Comparison of ENCODE assay signal across 9 cellular contexts in the genomic region with DNA sequence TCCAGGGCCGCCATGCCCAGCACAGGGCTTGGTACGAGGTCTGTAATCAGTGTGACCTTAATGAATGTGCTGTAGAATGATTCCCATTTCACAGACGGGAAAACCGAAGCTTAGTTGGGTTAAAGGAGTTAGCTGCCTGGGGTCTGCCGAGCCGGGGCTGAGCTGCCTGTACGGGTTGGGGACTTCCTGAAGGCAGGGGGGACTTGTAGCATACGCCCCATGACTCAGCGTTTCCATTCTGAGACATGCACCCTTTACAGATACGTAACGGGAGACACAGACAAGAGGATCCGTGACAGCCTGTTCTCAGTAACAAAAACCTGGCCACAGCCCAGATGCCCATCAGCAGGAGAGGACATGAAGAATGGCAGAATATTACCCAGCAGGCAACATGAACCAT. TPM values are rescaled to one million over a fixed set of nuclear protein-coding genes. Genes with fewer than 3 reads are reported as not detected.
DNase-seq lines count a peak whose midpoint lies in the region; ATAC-seq and TF ChIP-seq lines count a peak whose summit lies in the region.
"Not testable (repeated sequence)": the region's sequence is repeated elsewhere in the genome, so short reads cannot be mapped to it uniquely, and the experiment has no call there.
"Had no signal": no experiment of that assay in that cellular context is flagged by ENCODE, and none has a peak within 500 bp of the region (broad histone marks: within the 10 kb centered on the region; RNA-seq: fewer than 3 reads in every experiment).

No MANE protein-coding gene starts in this region.

- not testable (repeated sequence) for H3K18ac ChIP-seq in H9 (ENCODE audit: insufficient read length, low read depth, low read length)

- CTCF ChIA-PET in CD8-positive, alpha-beta memory T cell (lab: Charles Lee); activated CD4-positive, alpha-beta T cell treated with anti-CD3 and anti-CD28 coated beads for 36 hours (lab: Charles Lee): not testable (repeated sequence)
- CTCF ChIA-PET in naive thymus-derived CD4-positive, alpha-beta T cell (lab: Charles Lee) = interaction anchor here (0.6 kb wide), 1 partner anchor 217 kb away, joined by 3 read pairs; no protein-coding TSS in a partner anchor

- not testable (repeated sequence) for H3K23me2 ChIP-seq in H9 (ENCODE audit: insufficient read length, low read depth, low read length, poor library complexity, severe bottlenecking)

- not testable (repeated sequence) for H3K36me3 Mint-ChIP-seq in CD8-positive, alpha-beta memory T cell; activated CD4-positive, alpha-beta T cell treated with anti-CD3 and anti-CD28 coated beads for 36 hours (ENCODE audit: low read depth); naive thymus-derived CD4-positive, alpha-beta T cell
- peaks cover 2 to 21% (median 13%) of the 10 kb centered on the region in 3 experiments; a peak in 6 of 7 replicates for H3K36me3 Mint-ChIP-seq in H9 (ENCODE audit: insufficient read depth in 1 of 3, low read depth in 3 of 3)

- not testable (repeated sequence) for H2BK120ac ChIP-seq in H9 (ENCODE audit: low read depth, low read length, poor library complexity, severe bottlenecking)

- H2BK5ac ChIP-seq in H9 (ENCODE audit: insufficient read length, low read length) = not testable (repeated sequence)

- not testable (repeated sequence) for TF ChIP-seq CTCF in H9 (conservative IDR thresholded peaks at IDR 0.05)

- peak; percentile 91 for ATAC-seq in activated CD4-positive, alpha-beta T cell treated with anti-CD3 and anti-CD28 coated beads for 36 hours
- ATAC-seq in naive thymus-derived CD4-positive, alpha-beta T cell = peak; percentile 66

- H2BK15ac ChIP-seq in H9 (ENCODE audit: low read depth, low read length) = not testable (repeated sequence)

- H3T11ph ChIP-seq in H9 (ENCODE audit: low read length) = not testable (repeated sequence)

- DNase-seq in CD8-positive, alpha-beta memory T cell = peak in 3 of 5 donors; percentile 9 to 68 (median 14)
- DNase-seq in H9 = not testable (repeated sequence)
- peak; percentile 41 for DNase-seq in NCI-H2171 treated with DMSO at 0.1 percent for 48 hours (lab: John Stamatoyannopoulos, UW)
- DNase-seq in activated CD4-positive, alpha-beta T cell treated with anti-CD3 and anti-CD28 coated beads for 36 hours = peak; percentile 86
- DNase-seq in activated T-helper 9 cell treated with anti-CD3 and anti-CD28 coated beads, Interleukin-2, amount 50 U/mL, for 16 hours (ENCODE audit: low read depth) = peak; percentile 35
- DNase-seq in effector memory CD4-positive, alpha-beta T cell = peak; percentile 8 to 14 (median 9)
- DNase-seq in naive thymus-derived CD4-positive, alpha-beta T cell = peak in 1 of 9 donors; percentile 35
- DNase-seq in stimulated activated CD8-positive, alpha-beta memory T cell treated with anti-CD3 and anti-CD28 coated beads, Interleukin-12 subunit alpha, Interleukin-12 subunit beta, amount 100 ng/mL, for 4 hours (ENCODE audit: low read depth) = peak; percentile 34

- not testable (repeated sequence) for H3K23ac ChIP-seq in H9 (ENCODE audit: insufficient read length, low read depth, low read length)

- not testable (repeated sequence) for H3K79me2 ChIP-seq in H9 (ENCODE audit: insufficient read depth, low read length)

- H2BK20ac ChIP-seq in H9 (ENCODE audit: low read depth, low read length, poor library complexity, severe bottlenecking) = not testable (repeated sequence)

- H3K4me3 Mint-ChIP-seq in CD8-positive, alpha-beta memory T cell = peak overlapping the region in 2 of 7 donors; percentile 25 to 44
- H3K4me3 Mint-ChIP-seq in H9 = not testable (repeated sequence)
- peak overlapping the region; percentile 7 for H3K4me3 Mint-ChIP-seq in activated CD4-positive, alpha-beta T cell treated with anti-CD3 and anti-CD28 coated beads for 36 hours
- peak overlapping the region in 2 of 10 donors; percentile 13 to 16 for H3K4me3 Mint-ChIP-seq in naive thymus-derived CD4-positive, alpha-beta T cell

- H2AFZ ChIP-seq in H9 (ENCODE audit: low read length) = not testable (repeated sequence)

- H2BK12ac ChIP-seq in H9 (ENCODE audit: insufficient read length, low read depth, low read length) = not testable (repeated sequence)

- no CpG with 5 or more reads among the region's 12 CpGs for WGBS in H9 (ENCODE audit: extremely low coverage, insufficient read length, low lambda C conversion rate)

- not testable (repeated sequence) for H3K9me3 ChIP-seq in CD8-positive, alpha-beta memory T cell (ENCODE audit: low read length); H9 (ENCODE audit: control insufficient read depth, low read depth, low read length); effector memory CD4-positive, alpha-beta T cell (ENCODE audit: control insufficient read depth, low read length); naive thymus-derived CD4-positive, alpha-beta T cell (ENCODE audit: control insufficient read depth in 2 of 3, low read length in 3 of 3)

- not testable (repeated sequence) for H2AK5ac ChIP-seq in H9 (ENCODE audit: insufficient read length, low read length)

- H3K4ac ChIP-seq in H9 (ENCODE audit: low read depth, low read length) = not testable (repeated sequence)

- peak overlapping the region; percentile 31 for H3K27ac ChIP-seq in CD8-positive, alpha-beta memory T cell (ENCODE audit: low read depth, low read length)
- H3K27ac ChIP-seq in H9 (ENCODE audit: insufficient read length, low read depth, low read length); effector memory CD4-positive, alpha-beta T cell (ENCODE audit: insufficient read depth, low read length, poor library complexity, severe bottlenecking); naive thymus-derived CD4-positive, alpha-beta T cell (ENCODE audit: low read depth, low read length): not testable (repeated sequence)

- H4K8ac ChIP-seq in H9 (replicated peaks; ENCODE audit: insufficient read length, low read depth, low read length) = not testable (repeated sequence)

- H3K79me1 ChIP-seq in H9 (ENCODE audit: insufficient read depth, low read depth, low read length, poor library complexity, severe bottlenecking) = not testable (repeated sequence)

- intact Hi-C loops in activated CD4-positive, alpha-beta T cell treated with anti-CD3 and anti-CD28 coated beads for 36 hours (cut with DNase I, micrococcal nuclease); naive thymus-derived CD4-positive, alpha-beta T cell (cut with micrococcal nuclease): not testable (repeated sequence)

- not testable (repeated sequence) for H3K27me3 Mint-ChIP-seq in CD8-positive, alpha-beta memory T cell; H9 (ENCODE audit: low read depth); activated CD4-positive, alpha-beta T cell treated with anti-CD3 and anti-CD28 coated beads for 36 hours; naive thymus-derived CD4-positive, alpha-beta T cell

- not testable (repeated sequence) for H3K4me1 ChIP-seq in CD8-positive, alpha-beta memory T cell (ENCODE audit: insufficient read depth, low read length); H9 (ENCODE audit: insufficient read depth, low read length); effector memory CD4-positive, alpha-beta T cell (ENCODE audit: control insufficient read depth, insufficient read depth, low read length, poor library complexity, severe bottlenecking); naive thymus-derived CD4-positive, alpha-beta T cell (ENCODE audit: control insufficient read depth in 2 of 2, insufficient read depth in 2 of 2, low read length in 2 of 2)

- H3K9ac ChIP-seq in H9 (ENCODE audit: extremely low read depth, insufficient read length, low read length) = not testable (repeated sequence)

- H3K14ac ChIP-seq in H9 (ENCODE audit: insufficient read depth, low read length) = not testable (repeated sequence)

- not testable (repeated sequence) for H3K4me2 ChIP-seq in H9 (ENCODE audit: insufficient read depth, insufficient read length, low read length)

- H3K9me3 Mint-ChIP-seq in CD8-positive, alpha-beta memory T cell; H9; activated CD4-positive, alpha-beta T cell treated with anti-CD3 and anti-CD28 coated beads for 36 hours (ENCODE audit: low read depth); naive thymus-derived CD4-positive, alpha-beta T cell: not testable (repeated sequence)

- not testable (repeated sequence) for H4K91ac ChIP-seq in H9 (ENCODE audit: insufficient read length, low read depth, low read length)

- not testable (repeated sequence) for H3K56ac ChIP-seq in H9 (ENCODE audit: insufficient read length, low read depth, low read length)

- not testable (repeated sequence) for H4K20me1 ChIP-seq in H9 (ENCODE audit: control insufficient read depth, insufficient read depth, insufficient read length)

- H3K27ac Mint-ChIP-seq in CD8-positive, alpha-beta memory T cell = peak overlapping the region in 5 of 8 donors; percentile 21 to 89 (median 65)
- H3K27ac Mint-ChIP-seq in H9 = peak overlapping the region; percentile 10 to 91 (median 86)
- peak overlapping the region; percentile 86 for H3K27ac Mint-ChIP-seq in activated CD4-positive, alpha-beta T cell treated with anti-CD3 and anti-CD28 coated beads for 36 hours
- H3K27ac Mint-ChIP-seq in naive thymus-derived CD4-positive, alpha-beta T cell = peak overlapping the region in 4 of 9 donors; percentile 29 to 80 (median 70)

- not testable (repeated sequence) for H3K27me3 ChIP-seq in CD8-positive, alpha-beta memory T cell (ENCODE audit: insufficient read depth, low read length, poor library complexity, severe bottlenecking); H9 (ENCODE audit: insufficient read depth, low read length); effector memory CD4-positive, alpha-beta T cell (replicated peaks; ENCODE audit: control insufficient read depth, insufficient read depth, low read length, poor library complexity, severe bottlenecking); naive thymus-derived CD4-positive, alpha-beta T cell (ENCODE audit: control insufficient read depth in 2 of 2, insufficient read depth in 2 of 2, low read length in 2 of 2)

- peaks cover 14 to 35% (median 18%) of the 10 kb centered on the region in 3 donors for H3K4me1 Mint-ChIP-seq in CD8-positive, alpha-beta memory T cell
- peaks cover 39 to 50% of the 10 kb centered on the region in 2 experiments for H3K4me1 Mint-ChIP-seq in H9
- peaks cover 29% of the 10 kb centered on the region for H3K4me1 Mint-ChIP-seq in activated CD4-positive, alpha-beta T cell treated with anti-CD3 and anti-CD28 coated beads for 36 hours
- H3K4me1 Mint-ChIP-seq in naive thymus-derived CD4-positive, alpha-beta T cell = peaks cover 18 to 32% (median 23%) of the 10 kb centered on the region in 7 donors

- not testable (repeated sequence) for H3K36me3 ChIP-seq in CD8-positive, alpha-beta memory T cell (ENCODE audit: insufficient read depth, low read length); effector memory CD4-positive, alpha-beta T cell (ENCODE audit: control insufficient read depth, insufficient read depth, low read length); naive thymus-derived CD4-positive, alpha-beta T cell (ENCODE audit: control insufficient read depth in 2 of 3, insufficient read depth in 3 of 3, low read length in 3 of 3)

- H4K5ac ChIP-seq in H9 (ENCODE audit: insufficient read length, low read depth, low read length) = not testable (repeated sequence)

- POLR2A ChIA-PET in CD8-positive, alpha-beta memory T cell (lab: Charles Lee); activated CD4-positive, alpha-beta T cell treated with anti-CD3 and anti-CD28 coated beads for 36 hours (lab: Charles Lee); naive thymus-derived CD4-positive, alpha-beta T cell (lab: Charles Lee): not testable (repeated sequence)

- H3K4me3 ChIP-seq in CD8-positive, alpha-beta memory T cell (ENCODE audit: low read length); effector memory CD4-positive, alpha-beta T cell (ENCODE audit: insufficient read depth, low read depth, low read length, poor library complexity, severe bottlenecking); naive thymus-derived CD4-positive, alpha-beta T cell (ENCODE audit: low read length): not testable (repeated sequence)

RNA-seq across cellular contexts. Expression of a gene that starts 23.6 kb away (rescaled TPM):
- total RNA-seq in CD8-positive, alpha-beta memory T cell = 10 to 100 TPM; 23.9 to 24.5 TPM
- 131 TPM for polyA plus RNA-seq in CD8-positive, alpha-beta memory T cell
- total RNA-seq in H9 (2021) = 0.50 and 0.70 TPM in 2 replicates
- total RNA-seq in activated CD4-positive, alpha-beta T cell treated with anti-CD3 and anti-CD28 coated beads for 36 hours = 10 to 100 TPM; 26.9 to 27.7 TPM
- total RNA-seq in naive thymus-derived CD4-positive, alpha-beta T cell = 10 to 100 TPM; 32.1 to 88.7 (median 66.2) TPM
- 10 to 100 TPM; 69.5 to 81.0 TPM for polyA plus RNA-seq in naive thymus-derived CD4-positive, alpha-beta T cell
- total RNA-seq: SK-MEL-5 had no signal

Comparison
In these comparisons a context has a peak if more than half of its experiments do, and no peak if none do; other contexts are left out.
1. RNA of a gene that starts 23.6 kb away (total RNA-seq): 32.1 to 88.7 TPM in naive thymus-derived CD4-positive, alpha-beta T cell, 26.9 to 27.7 TPM in activated CD4-positive, alpha-beta T cell treated with anti-CD3 and anti-CD28 coated beads for 36 hours and 23.9 to 24.5 TPM in CD8-positive, alpha-beta memory T cell; 0.50 to 0.70 TPM in H9; every median in the first group is over 10 times any median in the second.